ENCODE assay signal across 8 cellular contexts in genomic region chr15:51227967-51228783, GRCh38.
DNase-seq lines count a peak whose midpoint lies in the region; ATAC-seq and TF ChIP-seq lines count a peak whose summit lies in the region.

No MANE protein-coding gene starts in this region.

- H3K9me3 ChIP-seq in HUES64 (ENCODE audit: insufficient read depth, low read depth, low read length) (no peaks in the 10 kb centered on the region), colonic mucosa (no peaks in the 10 kb centered on the region)

- intact Hi-C loops in colonic mucosa (cut with DNase I): no loop called here

- POLR2A ChIA-PET in activated CD4-positive, alpha-beta T cell treated with anti-CD3 and anti-CD28 coated beads, Interleukin-2, amount 10 ng/mL, durations not matched to agents 7 days and 5 days (lab: Charles Lee): no interaction called here
- POLR2A ChIA-PET in activated CD8-positive, alpha-beta T cell treated with anti-CD3 and anti-CD28 coated beads, Interleukin-2, amount 10 ng/mL, durations not matched to agents 7 days and 5 days (lab: Charles Lee): no interaction called here

- H3K4me1 Mint-ChIP-seq in activated CD4-positive, alpha-beta T cell treated with anti-CD3 and anti-CD28 coated beads, Interleukin-2, amount 10 ng/mL, durations not matched to agents 7 days and 5 days: peaks cover 6% of the 10 kb centered on the region
- H3K4me1 Mint-ChIP-seq in activated CD8-positive, alpha-beta T cell treated with anti-CD3 and anti-CD28 coated beads, Interleukin-2, amount 10 ng/mL, durations not matched to agents 7 days and 5 days (ENCODE audit: low read depth): peaks cover 7% of the 10 kb centered on the region

- peaks cover 4% of the 10 kb centered on the region for H3K27me3 Mint-ChIP-seq in activated CD4-positive, alpha-beta T cell treated with anti-CD3 and anti-CD28 coated beads, Interleukin-2, amount 10 ng/mL, durations not matched to agents 7 days and 5 days
- H3K27me3 Mint-ChIP-seq in activated CD8-positive, alpha-beta T cell treated with anti-CD3 and anti-CD28 coated beads, Interleukin-2, amount 10 ng/mL, durations not matched to agents 7 days and 5 days (ENCODE audit: low read depth): no peaks in the 10 kb centered on the region

- H3K4me1 ChIP-seq in HUES64 (ENCODE audit: insufficient read depth, low read length) (peaks cover 14% of the 10 kb centered on the region; the same call in 1 of the 2 replicates), colonic mucosa (no peaks in the 10 kb centered on the region)

- no peak for TF ChIP-seq CTCF in colonic mucosa (IDR thresholded peaks at IDR 0.05)

- H3K27me3 ChIP-seq in HUES64 (ENCODE audit: insufficient read depth, low read length) (no peaks in the 10 kb centered on the region), colonic mucosa (no peaks in the 10 kb centered on the region)

- DNase-seq in activated CD4-positive, alpha-beta T cell treated with anti-CD3 and anti-CD28 coated beads, Interleukin-2, amount 10 ng/mL, durations not matched to agents 7 days and 5 days: peak; percentile 26
- no peak for DNase-seq in activated CD4-positive, alpha-beta T cell treated with anti-CD3 and anti-CD28 coated beads, Interleukin-2, amount 50 U/mL, for 1 hour
- peak; percentile 41 for DNase-seq in activated CD8-positive, alpha-beta T cell treated with anti-CD3 and anti-CD28 coated beads, Interleukin-2, amount 10 ng/mL, durations not matched to agents 7 days and 5 days
- peak; percentile 11 for DNase-seq in inferior parietal cortex (ENCODE audit: extremely low spot score)
- no peak for DNase-seq in colonic mucosa
- no peak for DNase-seq in effector CD8-positive, alpha-beta T cell (lab: John Stamatoyannopoulos, UW)

- CTCF ChIA-PET in activated CD4-positive, alpha-beta T cell treated with anti-CD3 and anti-CD28 coated beads, Interleukin-2, amount 10 ng/mL, durations not matched to agents 7 days and 5 days (lab: Charles Lee): interaction anchor here (0.9 to 2.7 kb wide), 2 partner anchors 12 to 14 kb away, joined by 3 to 6 read pairs; no protein-coding TSS in a partner anchor
- CTCF ChIA-PET in activated CD8-positive, alpha-beta T cell treated with anti-CD3 and anti-CD28 coated beads, Interleukin-2, amount 10 ng/mL, durations not matched to agents 7 days and 5 days (lab: Charles Lee): no interaction called here

- H3K27ac Mint-ChIP-seq in activated CD4-positive, alpha-beta T cell treated with anti-CD3 and anti-CD28 coated beads, Interleukin-2, amount 10 ng/mL, durations not matched to agents 7 days and 5 days: no peak overlapping the region
- no peak overlapping the region for H3K27ac Mint-ChIP-seq in activated CD8-positive, alpha-beta T cell treated with anti-CD3 and anti-CD28 coated beads, Interleukin-2, amount 10 ng/mL, durations not matched to agents 7 days and 5 days

- H3K4me3 Mint-ChIP-seq in activated CD4-positive, alpha-beta T cell treated with anti-CD3 and anti-CD28 coated beads, Interleukin-2, amount 10 ng/mL, durations not matched to agents 7 days and 5 days: no peak overlapping the region
- no peak overlapping the region for H3K4me3 Mint-ChIP-seq in activated CD8-positive, alpha-beta T cell treated with anti-CD3 and anti-CD28 coated beads, Interleukin-2, amount 10 ng/mL, durations not matched to agents 7 days and 5 days

- WGBS in HUES64: 78% methylated on average over 3 of the region's 3 CpGs

- peak; percentile 94 for ATAC-seq in GM21786 (IDR thresholded peaks at IDR 0.05; ENCODE audit: unreplicated experiment)
- ATAC-seq in activated CD8-positive, alpha-beta T cell treated with anti-CD3 and anti-CD28 coated beads, Interleukin-2, amount 10 ng/mL, durations not matched to agents 7 days and 5 days: no peak

- no peak overlapping the region; the same call in 1 of the 2 replicates for H3K9ac ChIP-seq in HUES64 (ENCODE audit: low read depth, low read length)
- no peak overlapping the region for H3K9ac ChIP-seq in colonic mucosa (ENCODE audit: low read depth in 2 of 2, low read length in 2 of 2)

- H3K9me3 Mint-ChIP-seq in activated CD4-positive, alpha-beta T cell treated with anti-CD3 and anti-CD28 coated beads, Interleukin-2, amount 10 ng/mL, durations not matched to agents 7 days and 5 days: no peaks in the 10 kb centered on the region
- no peaks in the 10 kb centered on the region for H3K9me3 Mint-ChIP-seq in activated CD8-positive, alpha-beta T cell treated with anti-CD3 and anti-CD28 coated beads, Interleukin-2, amount 10 ng/mL, durations not matched to agents 7 days and 5 days (ENCODE audit: insufficient read depth)

- H3K27ac ChIP-seq in HUES64 (ENCODE audit: low read depth, low read length): 0 out of 2 replicates have a peak overlapping the region, but pooled peaks have one; percentile 3
- no peak overlapping the region for H3K27ac ChIP-seq in colonic mucosa

- H3K4me3 ChIP-seq in HUES64 (ENCODE audit: low read length): no peak overlapping the region
- no peak overlapping the region for H3K4me3 ChIP-seq in colonic mucosa

- H3K36me3 Mint-ChIP-seq in activated CD4-positive, alpha-beta T cell treated with anti-CD3 and anti-CD28 coated beads, Interleukin-2, amount 10 ng/mL, durations not matched to agents 7 days and 5 days (ENCODE audit: low read depth): no peaks in the 10 kb centered on the region
- no peaks in the 10 kb centered on the region for H3K36me3 Mint-ChIP-seq in activated CD8-positive, alpha-beta T cell treated with anti-CD3 and anti-CD28 coated beads, Interleukin-2, amount 10 ng/mL, durations not matched to agents 7 days and 5 days (ENCODE audit: low read depth)

- H3K36me3 ChIP-seq in HUES64 (ENCODE audit: insufficient read depth, low read length) (no peaks in the 10 kb centered on the region), colonic mucosa (no peaks in the 10 kb centered on the region)

Comparison
In these comparisons a context has a peak if more than half of its experiments do, and no peak if none do; other contexts are left out.
1. DNase-seq: peak in activated CD4-positive, alpha-beta T cell treated with anti-CD3 and anti-CD28 coated beads, Interleukin-2, amount 10 ng/mL, durations not matched to agents 7 days and 5 days (single experiment), activated CD8-positive, alpha-beta T cell treated with anti-CD3 and anti-CD28 coated beads, Interleukin-2, amount 10 ng/mL, durations not matched to agents 7 days and 5 days (single experiment) and inferior parietal cortex (single experiment); none in activated CD4-positive, alpha-beta T cell treated with anti-CD3 and anti-CD28 coated beads, Interleukin-2, amount 50 U/mL, for 1 hour (single experiment), colonic mucosa (single experiment) and effector CD8-positive, alpha-beta T cell (single experiment).